11 cellular contexts compared by ENCODE assay signal in genomic region chr10:53664620-53665019, GRCh38.
DNase-seq lines count a peak whose midpoint lies in the region; ATAC-seq and TF ChIP-seq lines count a peak whose summit lies in the region.
"Had no signal": no experiment of that assay in that cellular context is flagged by ENCODE, and none has a peak within 500 bp of the region (broad histone marks: within the 10 kb centered on the region; RNA-seq: fewer than 3 reads in every experiment).

No MANE protein-coding gene starts in this region.

- ATAC-seq in left colon = peak; percentile 92
- peak; percentile 66 for ATAC-seq in upper lobe of right lung
- ATAC-seq in HG02884 (IDR thresholded peaks at IDR 0.05; ENCODE audit: unreplicated experiment) = no peak
- ATAC-seq in CD4-positive, alpha-beta T cell (ENCODE audit: poor library complexity) = no peak

- no peak overlapping the region for H3K27ac ChIP-seq in upper lobe of right lung
- no peak overlapping the region for H3K27ac ChIP-seq in CD4-positive, alpha-beta T cell (ENCODE audit: low read depth, low read length)
- H3K27ac ChIP-seq: 22Rv1, right atrium auricular region, WERI-Rb-1 had no signal

- intact Hi-C loops in left colon (cut with DNase I, micrococcal nuclease) = no loop called here
- intact Hi-C loops in upper lobe of right lung (cut with DNase I) = no loop called here
- intact Hi-C loops in CD4-positive, alpha-beta T cell (cut with DNase I, micrococcal nuclease) = no loop called here

- peak; percentile 21 for DNase-seq in NCI-H1105 treated with DMSO at 0.1 percent for 48 hours (lab: John Stamatoyannopoulos, UW)
- DNase-seq in NCI-H1105 (lab: John Stamatoyannopoulos, UW) = no peak
- DNase-seq in astrocyte of the cerebellum (ENCODE audit: low read depth) = peak; percentile 0
- peak; percentile 44 to 56 for DNase-seq in left colon
- DNase-seq in upper lobe of right lung = peak; percentile 52
- no peak for DNase-seq in CD4-positive, alpha-beta T cell
- DNase-seq in NCI-H1092 (lab: John Stamatoyannopoulos, UW) = no peak
- DNase-seq: WERI-Rb-1 had no signal

- POLR2A ChIA-PET in CD4-positive, alpha-beta T cell (lab: Charles Lee) = no interaction called here

- H3K4me1 Mint-ChIP-seq in CD4-positive, alpha-beta T cell (ENCODE audit: low read depth) = no peaks in the 10 kb centered on the region

- H3K4me3 Mint-ChIP-seq in CD4-positive, alpha-beta T cell = no peak overlapping the region

- CTCF ChIA-PET in CD4-positive, alpha-beta T cell (lab: Charles Lee) = no interaction called here

- TF ChIP-seq CTCF in astrocyte of the cerebellum (IDR thresholded peaks at IDR 0.05; ENCODE audit: low read depth, low read length, missing control alignments) = no peak
- no peak for TF ChIP-seq CTCF in upper lobe of right lung (IDR thresholded peaks at IDR 0.05)
- TF ChIP-seq CTCF in CD4-positive, alpha-beta T cell (IDR thresholded peaks at IDR 0.05) = no peak

- no peaks in the 10 kb centered on the region for H3K27me3 ChIP-seq in upper lobe of right lung
- no peaks in the 10 kb centered on the region for H3K27me3 ChIP-seq in CD4-positive, alpha-beta T cell (ENCODE audit: control insufficient read depth, insufficient read depth, low read length)
- H3K27me3 ChIP-seq: right atrium auricular region had no signal

- peaks cover 16% of the 10 kb centered on the region for H3K9me3 Mint-ChIP-seq in CD4-positive, alpha-beta T cell

- no peak overlapping the region for H3K27ac Mint-ChIP-seq in CD4-positive, alpha-beta T cell

- H3K4me3 ChIP-seq in astrocyte of the cerebellum (ENCODE audit: low read depth, low read length) = no peak overlapping the region
- H3K4me3 ChIP-seq in upper lobe of right lung = no peak overlapping the region
- H3K4me3 ChIP-seq: right atrium auricular region had no signal

- in situ Hi-C loops in astrocyte of the cerebellum (cut with HindIII; ENCODE audit: low sequenced_read_pairs) = no loop called here

- no peaks in the 10 kb centered on the region for H3K36me3 Mint-ChIP-seq in CD4-positive, alpha-beta T cell (ENCODE audit: low read depth)

- no peaks in the 10 kb centered on the region for H3K9me3 ChIP-seq in upper lobe of right lung
- peaks cover 7% of the 10 kb centered on the region for H3K9me3 ChIP-seq in CD4-positive, alpha-beta T cell (ENCODE audit: control insufficient read depth, low read length)
- H3K9me3 ChIP-seq: right atrium auricular region had no signal

- H3K4me1 ChIP-seq in upper lobe of right lung = no peaks in the 10 kb centered on the region
- H3K4me1 ChIP-seq: right atrium auricular region had no signal

- H3K27me3 Mint-ChIP-seq in CD4-positive, alpha-beta T cell = no peaks in the 10 kb centered on the region

- no peaks in the 10 kb centered on the region for H3K36me3 ChIP-seq in upper lobe of right lung
- H3K36me3 ChIP-seq: right atrium auricular region, WERI-Rb-1 had no signal

Comparison
In these comparisons a context has a peak if more than half of its experiments do, and no peak if none do; other contexts are left out.
1. DNase-seq: peak in NCI-H1105 treated with DMSO at 0.1 percent for 48 hours (single experiment), astrocyte of the cerebellum (single experiment), left colon (2 of 2) and upper lobe of right lung (single experiment); none in NCI-H1105 (single experiment), CD4-positive, alpha-beta T cell (0 of 10) and NCI-H1092 (single experiment).
2. ATAC-seq: peak in left colon (single experiment) and upper lobe of right lung (single experiment); none in HG02884 (single experiment) and CD4-positive, alpha-beta T cell (single experiment).